ENCODE assay signal across 18 cellular contexts in genomic region chr12:1805441-1806081, GRCh38. TPM values are rescaled to one million over a fixed set of nuclear protein-coding genes. Genes with fewer than 3 reads are reported as not detected.
DNase-seq lines count a peak whose midpoint lies in the region; ATAC-seq and TF ChIP-seq lines count a peak whose summit lies in the region.
"Had no signal": no experiment of that assay in that cellular context is flagged by ENCODE, and none has a peak within 500 bp of the region (broad histone marks: within the 10 kb centered on the region; RNA-seq: fewer than 3 reads in every experiment).

No MANE protein-coding gene starts in this region.

- intact Hi-C loops in Right ventricle myocardium superior (cut with DNase I): loop anchor here (10.0 kb wide), 2 partner anchors 229 to 479 kb away; no protein-coding TSS in a partner anchor

- H3K4me1 ChIP-seq in BE2C (peaks cover 7% of the 10 kb centered on the region), KMS-11 (ENCODE audit: low read depth, poor library complexity, severe bottlenecking) (peaks cover 7% of the 10 kb centered on the region), neuronal stem cell (ENCODE audit: control insufficient read depth in 2 of 2, insufficient read depth in 1 of 2, low read depth in 1 of 2, low read length in 2 of 2) (peaks cover 2 to 3% of the 10 kb centered on the region in 2 donors)

- peak overlapping the region; percentile 99; the same call in 1 of the 2 replicates for H2AFZ ChIP-seq in KMS-11 (ENCODE audit: low read depth)
- H2AFZ ChIP-seq in neuronal stem cell (ENCODE audit: low read length): peak overlapping the region; percentile 36

- H3K27ac ChIP-seq in KMS-11 (no peak overlapping the region), neuronal stem cell (replicated peaks; ENCODE audit: low read length) (no peak overlapping the region)

- H3K4me2 ChIP-seq in KMS-11 (no peak overlapping the region), neuronal stem cell (ENCODE audit: insufficient read depth, low read length, poor library complexity, severe bottlenecking) (no peak overlapping the region)

- no peak overlapping the region for H3K23ac ChIP-seq in neuronal stem cell (ENCODE audit: low read depth, low read length, poor library complexity)

- no peak overlapping the region for H2BK5ac ChIP-seq in neuronal stem cell (ENCODE audit: low read length)

- H3K27me3 ChIP-seq in BE2C (no peaks in the 10 kb centered on the region), KMS-11 (ENCODE audit: insufficient read depth, low read depth) (no peaks in the 10 kb centered on the region; the same call in 1 of the 2 replicates), neuronal stem cell (ENCODE audit: control insufficient read depth in 3 of 3, insufficient read depth in 3 of 3, low read depth in 1 of 3, low read length in 3 of 3) (no peaks in the 10 kb centered on the region)

- H3K9ac ChIP-seq in KMS-11: no peak overlapping the region
- H3K9ac ChIP-seq in neuronal stem cell (ENCODE audit: low read depth, low read length, poor library complexity): peak overlapping the region; percentile 9

- H3K36me3 ChIP-seq in BE2C (no peaks in the 10 kb centered on the region), KMS-11 (ENCODE audit: insufficient read depth) (no peaks in the 10 kb centered on the region), neuronal stem cell (replicated peaks in 1 of 2; ENCODE audit: control insufficient read depth in 2 of 2, insufficient read depth in 2 of 2, low read length in 2 of 2) (no peaks in the 10 kb centered on the region)

- H3K4me3 ChIP-seq in BE2C (ENCODE audit: low read depth, low read length) (no peak overlapping the region), KMS-11 (IDR thresholded peaks at IDR 0.05; ENCODE audit: insufficient read depth, low read depth, low read length) (no peak overlapping the region), neuronal stem cell (ENCODE audit: low read length in 2 of 2) (no peak overlapping the region)

- H2BK120ac ChIP-seq in neuronal stem cell (ENCODE audit: low read depth, low read length): no peak overlapping the region

- ATAC-seq in Right ventricle myocardium superior (ENCODE audit: poor library complexity) (peak; percentile 74), SK-N-SH treated with all-trans-retinoic acid at 6 μM for 48 hours (no peak), GM21737 (IDR thresholded peaks at IDR 0.05; ENCODE audit: unreplicated experiment) (no peak)
- ATAC-seq: left colon; stimulated activated naive CD8-positive, alpha-beta T cell treated with anti-CD3 and anti-CD28 coated beads, Interleukin-15, Interleukin-2, amounts not matched to agents 100 U/mL and 50 U/mL, for 24 hours had no signal

- H3K9me3 ChIP-seq in BE2C: no peaks in the 10 kb centered on the region
- H3K9me3 ChIP-seq in neuronal stem cell (replicated peaks in 1 of 2; ENCODE audit: control insufficient read depth in 2 of 2, insufficient read depth in 1 of 2, low read depth in 1 of 2, low read length in 2 of 2): peaks cover under 1 to 4% of the 10 kb centered on the region in 2 donors

- no peak overlapping the region for H4K91ac ChIP-seq in neuronal stem cell (ENCODE audit: low read depth, low read length, poor library complexity)

- H3K18ac ChIP-seq in neuronal stem cell (ENCODE audit: low read length): no peak overlapping the region

- no peak overlapping the region for H3K14ac ChIP-seq in neuronal stem cell (ENCODE audit: low read length)

- peak overlapping the region; percentile 98 for H2AK5ac ChIP-seq in neuronal stem cell (ENCODE audit: low read depth, low read length)

- peak overlapping the region; percentile 46 for H2BK15ac ChIP-seq in neuronal stem cell (ENCODE audit: low read length)

- H3K79me2 ChIP-seq in KMS-11 (ENCODE audit: insufficient read depth, low read depth): no peaks in the 10 kb centered on the region

- H4K20me1 ChIP-seq in KMS-11 (ENCODE audit: insufficient read depth): no peaks in the 10 kb centered on the region

- WGBS in neuronal stem cell (ENCODE audit: extremely low coverage in 2 of 2, insufficient read length in 2 of 2, insufficient replicate concordance in 1 of 2), 2 donors: no CpG with 5 or more reads among the region's 16 CpGs

- TF ChIP-seq CTCF in BE2C (IDR thresholded peaks at IDR 0.05; ENCODE audit: low read depth, low read length): no peak
- TF ChIP-seq CTCF in KMS-11 (conservative IDR thresholded peaks at IDR 0.05; ENCODE audit: low read depth, low read length): no peak

- DNase-seq in BE2C (peak; percentile 7), Right ventricle myocardium superior (peak; percentile 76), neuronal stem cell (ENCODE audit: low spot score) (no peak), UCSD-AML1 (lab: John Stamatoyannopoulos, UW; ENCODE audit: unreplicated experiment) (no peak), NCI-H226 (no peak)
- DNase-seq: ACHN; activated CD4-positive, alpha-beta T cell treated with anti-CD3 and anti-CD28 coated beads, Interleukin-2, amount 10 ng/mL, durations not matched to agents 24 days and 14 days; activated T-cell treated with anti-CD3 and anti-CD28 coated beads, Interleukin-2, amount 50 U/mL, for 1 hour; central memory CD4-positive, alpha-beta T cell; NCI-H1436; stimulated activated naive CD8-positive, alpha-beta T cell treated with anti-CD3 and anti-CD28 coated beads, Interleukin-15, Interleukin-2, amounts not matched to agents 100 U/mL and 50 U/mL, for 24 hours had no signal

- no peak overlapping the region for H2BK12ac ChIP-seq in neuronal stem cell (ENCODE audit: low read length)

- peaks cover 2% of the 10 kb centered on the region for H3K79me1 ChIP-seq in neuronal stem cell (ENCODE audit: low read depth, low read length)

- no peak overlapping the region for H3K4ac ChIP-seq in neuronal stem cell (ENCODE audit: low read length)

- no peak overlapping the region for H4K8ac ChIP-seq in neuronal stem cell (ENCODE audit: low read depth, low read length)

TF ChIP-seq in SK-N-SH treated with all-trans-retinoic acid at 6 μM for 48 hours, 23 proteins besides CTCF, POLR2A, EP300 and RAD21:
- TF ChIP-seq TCF4 (CRISPR knock-in tag; IDR thresholded peaks at IDR 0.05; ENCODE audit: borderline replicate concordance): no peak
- TF ChIP-seq ZC3H10 (CRISPR knock-in tag; IDR thresholded peaks at IDR 0.05): no peak
- TF ChIP-seq PPARA (CRISPR knock-in tag; IDR thresholded peaks at IDR 0.05; ENCODE audit: borderline replicate concordance): no peak
- no peak for TF ChIP-seq ZNF565 (CRISPR knock-in tag; conservative IDR thresholded peaks at IDR 0.05; ENCODE audit: low read depth)
- no peak for TF ChIP-seq ZFP3 (CRISPR knock-in tag; IDR thresholded peaks at IDR 0.05)
- no peak for TF ChIP-seq ZNF70 (CRISPR knock-in tag; IDR thresholded peaks at IDR 0.05)
- no peak for TF ChIP-seq ARNTL (CRISPR knock-in tag; IDR thresholded peaks at IDR 0.05; ENCODE audit: borderline replicate concordance, low read depth)
- no peak for TF ChIP-seq OSR1 (CRISPR knock-in tag; IDR thresholded peaks at IDR 0.05)
- TF ChIP-seq, protein P1, sequence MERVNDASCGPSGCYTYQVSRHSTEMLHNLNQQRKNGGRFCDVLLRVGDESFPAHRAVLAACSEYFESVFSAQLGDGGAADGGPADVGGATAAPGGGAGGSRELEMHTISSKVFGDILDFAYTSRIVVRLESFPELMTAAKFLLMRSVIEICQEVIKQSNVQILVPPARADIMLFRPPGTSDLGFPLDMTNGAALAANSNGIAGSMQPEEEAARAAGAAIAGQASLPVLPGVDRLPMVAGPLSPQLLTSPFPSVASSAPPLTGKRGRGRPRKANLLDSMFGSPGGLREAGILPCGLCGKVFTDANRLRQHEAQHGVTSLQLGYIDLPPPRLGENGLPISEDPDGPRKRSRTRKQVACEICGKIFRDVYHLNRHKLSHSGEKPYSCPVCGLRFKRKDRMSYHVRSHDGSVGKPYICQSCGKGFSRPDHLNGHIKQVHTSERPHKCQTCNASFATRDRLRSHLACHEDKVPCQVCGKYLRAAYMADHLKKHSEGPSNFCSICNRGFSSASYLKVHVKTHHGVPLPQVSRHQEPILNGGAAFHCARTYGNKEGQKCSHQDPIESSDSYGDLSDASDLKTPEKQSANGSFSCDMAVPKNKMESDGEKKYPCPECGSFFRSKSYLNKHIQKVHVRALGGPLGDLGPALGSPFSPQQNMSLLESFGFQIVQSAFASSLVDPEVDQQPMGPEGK (CRISPR knock-in tag; IDR thresholded peaks at IDR 0.05; ENCODE audit: borderline replicate concordance): no peak
- no peak for TF ChIP-seq TOX (CRISPR knock-in tag; IDR thresholded peaks at IDR 0.05; ENCODE audit: borderline replicate concordance)
- TF ChIP-seq ZFP30 (CRISPR knock-in tag; IDR thresholded peaks at IDR 0.05): no peak

RNA-seq across cellular contexts. Expression of gene LRTM2, which starts 14.8 kb away (rescaled TPM):
- not detected for polyA plus RNA-seq in BE2C (2012; ENCODE audit: insufficient read depth, insufficient read length, low read depth)
- total RNA-seq in Right ventricle myocardium superior: not detected
- polyA plus RNA-seq in neuronal stem cell (2013, experiment 1 of 2): 0.03 TPM
- polyA plus RNA-seq in neuronal stem cell (2013, experiment 2 of 2): 0.03 TPM
- total RNA-seq: H4, left colon, SK-MEL-5, urinary bladder had no signal
- polyA plus RNA-seq: urinary bladder had no signal

Comparison
In these comparisons a context has a peak if more than half of its experiments do, and no peak if none do; other contexts are left out.
1. DNase-seq: peak in BE2C (single experiment) and Right ventricle myocardium superior (single experiment); none in neuronal stem cell (single experiment), UCSD-AML1 (single experiment) and NCI-H226 (single experiment).